24 cellular contexts compared by ENCODE assay signal in genomic region chr9:122071716-122072115, GRCh38. TPM values are rescaled to one million over a fixed set of nuclear protein-coding genes. Genes with fewer than 3 reads are reported as not detected.
DNase-seq lines count a peak whose midpoint lies in the region; ATAC-seq and TF ChIP-seq lines count a peak whose summit lies in the region.
"Had no signal": no experiment of that assay in that cellular context is flagged by ENCODE, and none has a peak within 500 bp of the region (broad histone marks: within the 10 kb centered on the region; RNA-seq: fewer than 3 reads in every experiment).

No MANE protein-coding gene starts in this region.

- H3K9me2 ChIP-seq in PC-3 (replicated peaks; ENCODE audit: low read length), result no peaks in the 10 kb centered on the region

- no peak overlapping the region for H3K27ac ChIP-seq in PC-3 (ENCODE audit: low read length)
- H3K27ac ChIP-seq: A549, RWPE1 had no signal

- H3K36me3 ChIP-seq in PC-3 (ENCODE audit: low read depth, low read length), result no peaks in the 10 kb centered on the region

- H3K27me3 Mint-ChIP-seq in T-helper 17 cell, result no peaks in the 10 kb centered on the region

- H3K27me3 ChIP-seq in PC-3 (ENCODE audit: low read length), result no peaks in the 10 kb centered on the region

- H3K4me2 ChIP-seq in PC-3 (ENCODE audit: low read length), result no peak overlapping the region
- H3K4me2 ChIP-seq: A549 had no signal

- H2AFZ ChIP-seq in PC-3 (ENCODE audit: low read length), result no peak overlapping the region

- DNase-seq in HCEC 1CT (peak; percentile 60), T-helper 17 cell (no peak), foreskin fibroblast (peak; percentile 38 to 79), HK-2 (ENCODE audit: unreplicated experiment) (no peak), PC-3 (no peak)
- DNase-seq in effector CD8-positive, alpha-beta T cell (lab: John Stamatoyannopoulos, UW), result no peak
- DNase-seq: C1 segment of cervical spinal cord; Caco-2; CD8-positive, alpha-beta T cell; DMS 273 treated with DMSO at 0.1 percent for 48 hours; DMS79 treated with DMSO at 0.1 percent for 48 hours; GF-D8; Kasumi-1; NCI-H1105; NCI-H1436 treated with DMSO at 0.1 percent for 48 hours; NCI-H1930; NCI-H2107; NCI-H446 treated with DMSO at 0.1 percent for 48 hours; NCI-H526 treated with DMSO at 0.1 percent for 48 hours; SHP77 had no signal

- H3K9me3 ChIP-seq in T-helper 17 cell (ENCODE audit: control insufficient read depth, low read length, poor library complexity, severe bottlenecking) (no peaks in the 10 kb centered on the region), PC-3 (ENCODE audit: low read length) (no peaks in the 10 kb centered on the region)
- H3K9me3 ChIP-seq: A549, Caco-2 had no signal

- H4K20me1 ChIP-seq in PC-3 (ENCODE audit: low read length), result no peaks in the 10 kb centered on the region

- CTCF ChIA-PET in PC-3 (lab: Charles Lee), result no interaction called here

- H3K4me3 ChIP-seq in foreskin fibroblast (ENCODE audit: low read depth in 1 of 2, low read length in 2 of 2), result no peak overlapping the region
- no peak overlapping the region for H3K4me3 ChIP-seq in PC-3 (ENCODE audit: low read length)
- H3K4me3 ChIP-seq: A549, K562 had no signal

- H3K4me3 Mint-ChIP-seq in T-helper 17 cell, result no peak overlapping the region
- H3K4me3 Mint-ChIP-seq: CD8-positive, alpha-beta T cell had no signal

- no peak overlapping the region for H3K9ac ChIP-seq in PC-3 (ENCODE audit: low read length)

- H3K4me1 ChIP-seq in PC-3 (ENCODE audit: insufficient read depth, low read length), result no peaks in the 10 kb centered on the region
- H3K4me1 ChIP-seq: A549, Caco-2 had no signal

- no peak for TF ChIP-seq CTCF in foreskin fibroblast (IDR thresholded peaks at IDR 0.05; ENCODE audit: low read depth, low read length)
- TF ChIP-seq CTCF in PC-3 (conservative IDR thresholded peaks at IDR 0.05; ENCODE audit: low read depth, low read length), result no peak

- BruUV-seq in PC-3 (replicated peaks; lab: Mats Ljungman, UMichigan), result no TSS peak

- no peaks in the 10 kb centered on the region for H3K36me3 Mint-ChIP-seq in T-helper 17 cell (ENCODE audit: low read depth)

- ATAC-seq in T-helper 17 cell, result no peak
- no peak for ATAC-seq in HG02759 (IDR thresholded peaks at IDR 0.05; ENCODE audit: unreplicated experiment)
- no peak for ATAC-seq in PC-3
- ATAC-seq: A549; CD8-positive, alpha-beta T cell; K562 had no signal

- intact Hi-C loops in PC-3 (cut with micrococcal nuclease), result no loop called here

- no peaks in the 10 kb centered on the region for H3K79me2 ChIP-seq in PC-3 (ENCODE audit: low read length)

- H3K27ac Mint-ChIP-seq in T-helper 17 cell, result peak overlapping the region; percentile 8
- H3K27ac Mint-ChIP-seq: CD8-positive, alpha-beta T cell had no signal

- no peaks in the 10 kb centered on the region for H3F3A ChIP-seq in PC-3 (ENCODE audit: low read length, unreplicated experiment)

- peaks cover 9% of the 10 kb centered on the region for H3K4me1 Mint-ChIP-seq in T-helper 17 cell

- POLR2A ChIA-PET in PC-3 (lab: Charles Lee; ENCODE audit: unreplicated experiment), result no interaction called here

RNA-seq across cellular contexts. Expression of gene TTLL11, which starts 21.4 kb away (rescaled TPM):
- total RNA-seq in T-helper 17 cell (1 to 10 TPM; 2.3 to 4.2 TPM), PC-3 (2014; rRNA removed) (7.0 and 8.9 TPM in 2 replicates)

Comparison
In these comparisons a context has a peak if more than half of its experiments do, and no peak if none do; other contexts are left out.
1. DNase-seq: peak in HCEC 1CT (single experiment) and foreskin fibroblast (2 of 2); none in T-helper 17 cell (0 of 3), HK-2 (single experiment), PC-3 (single experiment) and effector CD8-positive, alpha-beta T cell (single experiment).